29 cellular contexts compared by ENCODE assay signal in the genomic region with DNA sequence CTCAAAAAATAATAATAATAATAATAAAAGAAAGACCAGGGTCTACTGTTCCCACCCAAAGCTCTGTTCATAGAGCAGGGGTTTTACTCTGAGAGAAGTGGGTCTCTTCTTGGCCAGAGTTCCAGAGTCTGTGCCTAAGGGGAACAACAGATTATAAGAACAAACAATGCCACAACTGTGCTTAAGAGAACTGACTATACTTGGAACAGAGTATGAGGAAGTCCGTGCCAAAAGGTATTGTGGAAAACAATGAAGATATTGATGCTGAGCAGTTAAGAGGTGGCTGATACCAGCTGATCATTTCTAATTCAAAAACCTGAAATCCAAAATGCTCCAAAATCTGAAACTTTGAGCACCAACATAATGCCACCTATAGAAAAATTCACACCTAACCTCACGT.
"Had no signal": no experiment of that assay in that cellular context is flagged by ENCODE, and none has a peak within 500 bp of the region (broad histone marks: within the 10 kb centered on the region; RNA-seq: fewer than 3 reads in every experiment).

No MANE protein-coding gene starts in this region.

- DNase-seq: Kasumi-1, KG1, MG63, MV-4-11, NCI-H1092 treated with DMSO at 0.1 percent for 48 hours, NCI-H1105 treated with DMSO at 0.1 percent for 48 hours, NCI-H1417, NCI-H1436, NCI-H146, NCI-H1694, NCI-H187, NCI-H1930, NCI-H2029 treated with DMSO at 0.1 percent for 48 hours, NCI-H2081 treated with DMSO at 0.1 percent for 48 hours, NCI-H2107, NCI-H2171, NCI-H226, NCI-H446 treated with DMSO at 0.1 percent for 48 hours, NCI-H510A, NCI-H524, NCI-H526, NCI-H774, PC-9, SHP77, SIG-M5, SJCRH30, SK-N-SH, SW 1271, T-helper 1 cell had no signal
